8 cellular contexts compared by ENCODE assay signal in the genomic region with DNA sequence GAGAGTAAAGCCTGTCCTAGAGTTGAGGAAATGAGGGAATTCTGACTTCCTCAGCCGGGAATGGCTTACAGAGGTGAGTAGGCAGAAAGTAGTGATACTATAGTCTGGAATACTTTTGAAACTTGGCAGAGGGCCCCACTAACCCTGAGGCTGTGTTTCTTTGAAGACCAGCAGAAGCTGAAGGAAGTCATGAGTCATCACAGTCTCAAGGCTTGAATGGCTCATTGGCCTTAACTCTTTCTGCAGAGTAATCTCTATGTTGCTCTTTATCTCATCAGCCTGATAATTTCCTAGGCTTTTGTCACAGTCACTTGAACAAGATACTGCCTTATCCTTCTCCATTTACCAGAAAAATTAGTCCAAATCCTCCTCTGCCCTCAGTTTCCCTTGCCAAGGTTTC.
DNase-seq lines count a peak whose midpoint lies in the region; ATAC-seq, FAIRE-seq and TF ChIP-seq lines count a peak whose summit lies in the region.

No MANE protein-coding gene starts in this region.

- H3K9me3 ChIP-seq in small intestine (ENCODE audit: control insufficient read depth, low read depth): no peaks in the 10 kb centered on the region

- no peaks in the 10 kb centered on the region for H3K27me3 ChIP-seq in small intestine (ENCODE audit: control insufficient read depth in 2 of 2, insufficient read depth in 2 of 2, low read length in 2 of 2)

- TF ChIP-seq POLR2A in NB4 (IDR thresholded peaks at IDR 0.05; ENCODE audit: extremely low read depth, insufficient read length) (no peak), erythroblast (IDR thresholded peaks at IDR 0.05; ENCODE audit: low read length) (no peak)

- WGBS in small intestine, 3 donors: 15 to 19% (median 16%) methylated on average over 1 of the region's 1 CpG

- TF ChIP-seq CTCF in GM12865 (IDR thresholded peaks at IDR 0.05; ENCODE audit: insufficient read depth, low read depth, low read length, missing control alignments) (no peak), NB4 (IDR thresholded peaks at IDR 0.05; ENCODE audit: low read depth, low read length) (no peak)

- ATAC-seq in HG02588 (IDR thresholded peaks at IDR 0.05; ENCODE audit: unreplicated experiment): peak; percentile 79

- no peak overlapping the region for H3K27ac ChIP-seq in small intestine (ENCODE audit: low read depth in 1 of 2, low read length in 1 of 2)

- no peaks in the 10 kb centered on the region for H3K36me3 ChIP-seq in small intestine (ENCODE audit: control insufficient read depth in 2 of 2, insufficient read depth in 2 of 2, low read length in 2 of 2)

- FAIRE-seq in small intestine (lab: Jason Lieb, UNC): no peak

- DNase-seq in GM12865 (ENCODE audit: low read depth): peak; percentile 56
- peak; percentile 47 for DNase-seq in NB4 (ENCODE audit: low read depth)
- DNase-seq in erythroblast (lab: John Stamatoyannopoulos, UW): peak; percentile 60 to 65
- DNase-seq in small intestine: peak; percentile 41
- no peak for DNase-seq in GDM1 (lab: John Stamatoyannopoulos, UW)
- DNase-seq in activated naive CD4-positive, alpha-beta T cell treated with Interleukin-2 at 50 U/mL for 16 hours: no peak
- no peak for DNase-seq in NCI-H526 (lab: John Stamatoyannopoulos, UW)

- no peak overlapping the region for H3K4me3 ChIP-seq in GM12865 (ENCODE audit: low read depth, low read length)
- H3K4me3 ChIP-seq in NB4 (ENCODE audit: low read depth, low read length): no peak overlapping the region
- H3K4me3 ChIP-seq in small intestine (ENCODE audit: low read depth in 1 of 2, low read length in 2 of 2): no peak overlapping the region

- H3K4me1 ChIP-seq in small intestine (ENCODE audit: control insufficient read depth in 2 of 2, insufficient read depth in 1 of 2, low read depth in 1 of 2, low read length in 1 of 2): no peaks in the 10 kb centered on the region

Comparison
In these comparisons a context has a peak if more than half of its experiments do, and no peak if none do; other contexts are left out.
1. DNase-seq: peak in GM12865 (single experiment), NB4 (single experiment), erythroblast (2 of 2) and small intestine (single experiment); none in GDM1 (single experiment), activated naive CD4-positive, alpha-beta T cell treated with Interleukin-2 at 50 U/mL for 16 hours (single experiment) and NCI-H526 (0 of 2).